In genomic region chr13:108226184-108226583, GRCh38 we compare ENCODE assay signal across 10 cellular contexts. TPM values are rescaled to one million over a fixed set of nuclear protein-coding genes. Genes with fewer than 3 reads are reported as not detected.
DNase-seq lines count a peak whose midpoint lies in the region; ATAC-seq, FAIRE-seq and TF ChIP-seq lines count a peak whose summit lies in the region.
"Had no signal": no experiment of that assay in that cellular context is flagged by ENCODE, and none has a peak within 500 bp of the region (broad histone marks: within the 10 kb centered on the region; RNA-seq: fewer than 3 reads in every experiment).

No MANE protein-coding gene starts in this region.

- H3K4me3 ChIP-seq in GM12865 (ENCODE audit: low read depth, low read length) (no peak overlapping the region), HepG2 (replicated peaks in 1 of 3; ENCODE audit: insufficient read depth in 1 of 3, low read depth in 2 of 3, low read length in 3 of 3) (no peak overlapping the region), ovary (no peak overlapping the region)
- H3K4me3 ChIP-seq: gastrocnemius medialis had no signal

- H4K20me1 ChIP-seq in HepG2 (ENCODE audit: insufficient read depth, low read length) = peaks cover 12% of the 10 kb centered on the region

- peaks cover 30% of the 10 kb centered on the region for H3K4me1 ChIP-seq in HepG2 (ENCODE audit: insufficient read depth, low read length)
- peaks cover 2% of the 10 kb centered on the region for H3K4me1 ChIP-seq in ovary (ENCODE audit: insufficient read depth)

- no peaks in the 10 kb centered on the region for H3K9me3 ChIP-seq in HepG2 (ENCODE audit: low read length)
- no peaks in the 10 kb centered on the region for H3K9me3 ChIP-seq in ovary
- H3K9me3 ChIP-seq: gastrocnemius medialis had no signal

- peaks cover 20% of the 10 kb centered on the region for H3K79me2 ChIP-seq in HepG2 (ENCODE audit: insufficient read depth, low read length)

- WGBS in HepG2 (ENCODE audit: low lambda C conversion rate) = 56% methylated on average over 1 of the region's 1 CpG
- 0 to 6% (median 4%) methylated on average over 1 of the region's 1 CpG for WGBS in ovary, 3 donors

- peak; percentile 29 for ATAC-seq in GM21381 (IDR thresholded peaks at IDR 0.05; ENCODE audit: unreplicated experiment)
- peak; percentile 81 for ATAC-seq in HepG2
- no peak for ATAC-seq in HG03097 (IDR thresholded peaks at IDR 0.05; ENCODE audit: low FRiP score, unreplicated experiment)
- ATAC-seq: gastrocnemius medialis had no signal

- CTCF ChIA-PET in HepG2 (lab: Yijun Ruan, JAX; ENCODE audit: low intra/inter-chr PET ratio, low total read pairs) = no interaction called here

- no peak overlapping the region for H3K4me2 ChIP-seq in HepG2 (ENCODE audit: low read depth, low read length)

- no peak for TF ChIP-seq EP300 in HepG2 (IDR thresholded peaks at IDR 0.05; ENCODE audit: low read depth in 2 of 2, low read length in 2 of 2)
- TF ChIP-seq EP300 in HepG2 (CRISPR knock-in tag; IDR thresholded peaks at IDR 0.05; ENCODE audit: borderline replicate concordance) = no peak
- no peak for TF ChIP-seq EP300 in ovary (IDR thresholded peaks at IDR 0.05)

- TF ChIP-seq RAD21 in HepG2 (CRISPR knock-in tag; IDR thresholded peaks at IDR 0.05) = no peak

- intact Hi-C loops in HepG2 (cut with micrococcal nuclease; ENCODE audit: unreplicated experiment) (loop anchor here (5.0 kb wide), 2 partner anchors 281 to 671 kb away; no protein-coding TSS in a partner anchor), ovary (cut with DNase I) (no loop called here)

- peak; percentile 8 for DNase-seq in GM12865 (ENCODE audit: low read depth)
- DNase-seq in NCI-H1694 treated with DMSO at 0.1 percent for 48 hours (lab: John Stamatoyannopoulos, UW) = peak; percentile 89
- peak; percentile 29 for DNase-seq in HepG2 (ENCODE audit: low spot score)
- no peak for DNase-seq in ovary
- no peak for DNase-seq in AG08396 (ENCODE audit: low spot score)
- no peak for DNase-seq in RKO (ENCODE audit: low spot score)
- DNase-seq: gastrocnemius medialis, NCI-H1436 had no signal

- no peak overlapping the region for H3K9ac ChIP-seq in HepG2 (ENCODE audit: insufficient read depth, low read depth, low read length)

- POLR2A ChIA-PET in HepG2 (lab: Yijun Ruan, JAX) = no interaction called here

- TF ChIP-seq POLR2A in HepG2 (IDR thresholded peaks at IDR 0.05; ENCODE audit: insufficient read depth in 1 of 2, low read depth in 2 of 2, low read length in 2 of 2) (no peak), ovary (IDR thresholded peaks at IDR 0.05) (no peak)

- H3K27ac ChIP-seq in HepG2 (ENCODE audit: extremely low read length, insufficient read depth, low read length) (no peak overlapping the region), ovary (no peak overlapping the region)
- H3K27ac ChIP-seq: gastrocnemius medialis had no signal

- TF ChIP-seq CTCF in GM12865 (IDR thresholded peaks at IDR 0.05; ENCODE audit: insufficient read depth, low read depth, low read length, missing control alignments) = no peak
- no peak for TF ChIP-seq CTCF in HepG2 (CRISPR knock-in tag; IDR thresholded peaks at IDR 0.05)
- TF ChIP-seq CTCF in ovary (IDR thresholded peaks at IDR 0.05) = no peak

- H3K27me3 ChIP-seq in HepG2 (ENCODE audit: control insufficient read depth in 1 of 2, insufficient read depth in 2 of 2, low read length in 2 of 2) (no peaks in the 10 kb centered on the region), ovary (no peaks in the 10 kb centered on the region)
- H3K27me3 ChIP-seq: gastrocnemius medialis had no signal

- no peak for FAIRE-seq in HepG2 (lab: Jason Lieb, UNC)

- no peak overlapping the region for H2AFZ ChIP-seq in HepG2 (ENCODE audit: low read length)

- BruUV-seq in HepG2 (replicated peaks; lab: Mats Ljungman, UMichigan) = no TSS peak

- H3K36me3 ChIP-seq in HepG2 (replicated peaks in 1 of 2; ENCODE audit: control insufficient read depth in 1 of 2, insufficient read depth in 2 of 2, low read length in 2 of 2) = no peaks in the 10 kb centered on the region
- H3K36me3 ChIP-seq in ovary = no peaks in the 10 kb centered on the region
- H3K36me3 ChIP-seq: gastrocnemius medialis had no signal

- in situ Hi-C loops in HepG2 (cut with HindIII; ENCODE audit: extremely low pct_ligation_motif_present, low pct_unique_long_range_greater_than_20kb) = no loop called here

RNA-seq across cellular contexts. Expression of gene ABHD13, which starts 8.0 kb away (rescaled TPM):
- total RNA-seq in HepG2 (2016; rRNA removed; fragmentation: Illumina TruSeq; extraction: Trizol) (6.1 and 6.2 TPM in 2 replicates), ovary (10 to 100 TPM in 1 of 7 donors, 1 to 10 TPM in 6; 7.2 to 13.7 (median 9.4) TPM)
- 0.88 and 0.91 TPM in 2 replicates for total RNA-seq in HepG2 (2016; cell fraction: cytosol; rRNA removed; fragmentation: Illumina TruSeq; extraction: Trizol; ENCODE audit: low read depth)
- 6.4 and 6.7 TPM in 2 replicates for total RNA-seq in HepG2 (2016; cell fraction: insoluble cytoplasmic fraction; rRNA removed; fragmentation: Illumina TruSeq; extraction: Trizol)
- total RNA-seq in HepG2 (2016; cell fraction: membrane; rRNA removed; fragmentation: Illumina TruSeq; extraction: Trizol) = 3.5 and 3.9 TPM in 2 replicates
- total RNA-seq in HepG2 (2016; cell fraction: nucleus; rRNA removed; fragmentation: Illumina TruSeq; extraction: Trizol) = 9.7 and 9.8 TPM in 2 replicates
- polyA plus RNA-seq in HepG2 (2011; rRNA removed) (3.9 and 4.3 TPM in 2 replicates), ovary (1 to 10 TPM; 6.0 to 6.3 TPM)
- polyA plus RNA-seq in HepG2 (2011; cell fraction: cytosol; rRNA removed) = 1.8 and 3.1 TPM in 2 replicates
- 1.7 and 1.8 TPM in 2 replicates for polyA plus RNA-seq in HepG2 (2011; cell fraction: nucleus; rRNA removed)
- polyA plus RNA-seq in HepG2 (2012) = 4.6 and 5.0 TPM in 2 replicates
- polyA plus RNA-seq in HepG2 (2016; cell fraction: cytosol; fragmentation: Illumina TruSeq; extraction: Trizol; ENCODE audit: low read depth) = 0.79 and 0.99 TPM in 2 replicates
- polyA plus RNA-seq in HepG2 (2016; cell fraction: insoluble cytoplasmic fraction; fragmentation: Illumina TruSeq; extraction: Trizol; ENCODE audit: low read depth) = 5.7 and 6.3 TPM in 2 replicates
- polyA plus RNA-seq in HepG2 (2016; cell fraction: membrane; fragmentation: Illumina TruSeq; extraction: Trizol; ENCODE audit: low read depth) = 2.1 and 2.7 TPM in 2 replicates
- polyA plus RNA-seq in HepG2 (2016; cell fraction: nucleus; fragmentation: Illumina TruSeq; extraction: Trizol; ENCODE audit: insufficient read depth, low read depth) = 10.7 and 10.8 TPM in 2 replicates
- 1.6 and 2.1 TPM in 2 replicates for polyA minus RNA-seq in HepG2 (2011; rRNA and poly(A)+ RNA removed; ENCODE audit: low replicate concordance)
- polyA minus RNA-seq in HepG2 (2011; cell fraction: cytosol; rRNA and poly(A)+ RNA removed) = 2.8 and 3.4 TPM in 2 replicates
- polyA minus RNA-seq in HepG2 (2011; cell fraction: nucleus; rRNA and poly(A)+ RNA removed) = 14.7 and 16.7 TPM in 2 replicates

RNA-seq across cellular contexts. Expression of gene LIG4, which starts 10.8 kb away (rescaled TPM):
- total RNA-seq in HepG2 (2016; rRNA removed; fragmentation: Illumina TruSeq; extraction: Trizol) (4.0 and 6.5 TPM in 2 replicates), ovary (1 to 10 TPM; 4.3 to 7.2 (median 5.1) TPM)
- total RNA-seq in HepG2 (2016; cell fraction: cytosol; rRNA removed; fragmentation: Illumina TruSeq; extraction: Trizol; ENCODE audit: low read depth) = 0.09 and 0.20 TPM in 2 replicates
- total RNA-seq in HepG2 (2016; cell fraction: insoluble cytoplasmic fraction; rRNA removed; fragmentation: Illumina TruSeq; extraction: Trizol) = 3.9 and 6.1 TPM in 2 replicates
- total RNA-seq in HepG2 (2016; cell fraction: membrane; rRNA removed; fragmentation: Illumina TruSeq; extraction: Trizol) = 1.1 TPM in 2 replicates
- 4.8 and 5.4 TPM in 2 replicates for total RNA-seq in HepG2 (2016; cell fraction: nucleus; rRNA removed; fragmentation: Illumina TruSeq; extraction: Trizol)
- polyA plus RNA-seq in HepG2 (2011; rRNA removed) (4.5 and 5.0 TPM in 2 replicates), ovary (1 to 10 TPM; 3.5 to 6.6 TPM)
- 1.2 and 2.0 TPM in 2 replicates for polyA plus RNA-seq in HepG2 (2011; cell fraction: cytosol; rRNA removed)
- 6.0 and 11.1 TPM in 2 replicates for polyA plus RNA-seq in HepG2 (2011; cell fraction: nucleus; rRNA removed)
- 6.3 and 7.9 TPM in 2 replicates for polyA plus RNA-seq in HepG2 (2012)
- 0.09 TPM in 2 replicates for polyA plus RNA-seq in HepG2 (2016; cell fraction: cytosol; fragmentation: Illumina TruSeq; extraction: Trizol; ENCODE audit: low read depth)
- polyA plus RNA-seq in HepG2 (2016; cell fraction: insoluble cytoplasmic fraction; fragmentation: Illumina TruSeq; extraction: Trizol; ENCODE audit: low read depth) = 4.8 and 5.7 TPM in 2 replicates
- polyA plus RNA-seq in HepG2 (2016; cell fraction: membrane; fragmentation: Illumina TruSeq; extraction: Trizol; ENCODE audit: low read depth) = 0.58 and 0.64 TPM in 2 replicates
- polyA plus RNA-seq in HepG2 (2016; cell fraction: nucleus; fragmentation: Illumina TruSeq; extraction: Trizol; ENCODE audit: insufficient read depth, low read depth) = 11.9 and 12.1 TPM in 2 replicates
- polyA minus RNA-seq in HepG2 (2011; rRNA and poly(A)+ RNA removed; ENCODE audit: low replicate concordance) = 0.88 and 2.3 TPM in 2 replicates
- polyA minus RNA-seq in HepG2 (2011; cell fraction: cytosol; rRNA and poly(A)+ RNA removed) = 2.0 and 2.9 TPM in 2 replicates
- 5.0 and 7.8 TPM in 2 replicates for polyA minus RNA-seq in HepG2 (2011; cell fraction: nucleus; rRNA and poly(A)+ RNA removed)

RNA-seq across cellular contexts. Expression of gene TNFSF13B, which starts 43.3 kb away (rescaled TPM):
- total RNA-seq in HepG2 (2016; rRNA removed; fragmentation: Illumina TruSeq; extraction: Trizol) (0.20 TPM in 1 of 2 replicates, not detected in the other), ovary (1 to 10 TPM in 5 of 7 donors, under 1 TPM in 2; 0.88 to 3.4 (median 1.5) TPM)
- total RNA-seq in HepG2 (2016; cell fraction: cytosol; rRNA removed; fragmentation: Illumina TruSeq; extraction: Trizol; ENCODE audit: low read depth) = not detected in 2 replicates
- total RNA-seq in HepG2 (2016; cell fraction: insoluble cytoplasmic fraction; rRNA removed; fragmentation: Illumina TruSeq; extraction: Trizol) = not detected in 2 replicates
- total RNA-seq in HepG2 (2016; cell fraction: membrane; rRNA removed; fragmentation: Illumina TruSeq; extraction: Trizol) = 0.07 and 0.15 TPM in 2 replicates
- total RNA-seq in HepG2 (2016; cell fraction: nucleus; rRNA removed; fragmentation: Illumina TruSeq; extraction: Trizol) = 0.44 TPM in 1 of 2 replicates, not detected in the other
- polyA plus RNA-seq in HepG2 (2011; rRNA removed) (0.13 and 0.30 TPM in 2 replicates), ovary (1 to 10 TPM; 1.9 to 5.9 TPM)
- polyA plus RNA-seq in HepG2 (2011; cell fraction: cytosol; rRNA removed) = 0.05 TPM in 1 of 2 replicates, not detected in the other
- polyA plus RNA-seq in HepG2 (2011; cell fraction: nucleus; rRNA removed) = 0.71 and 0.74 TPM in 2 replicates
- polyA plus RNA-seq in HepG2 (2012) = not detected in 2 replicates
- 0.08 and 0.14 TPM in 2 replicates for polyA plus RNA-seq in HepG2 (2016; cell fraction: cytosol; fragmentation: Illumina TruSeq; extraction: Trizol; ENCODE audit: low read depth)
- polyA plus RNA-seq in HepG2 (2016; cell fraction: insoluble cytoplasmic fraction; fragmentation: Illumina TruSeq; extraction: Trizol; ENCODE audit: low read depth) = 0.39 TPM in 1 of 2 replicates, not detected in the other
- 0.09 and 0.54 TPM in 2 replicates for polyA plus RNA-seq in HepG2 (2016; cell fraction: membrane; fragmentation: Illumina TruSeq; extraction: Trizol; ENCODE audit: low read depth)
- 0.17 TPM in 1 of 2 replicates, not detected in the other for polyA plus RNA-seq in HepG2 (2016; cell fraction: nucleus; fragmentation: Illumina TruSeq; extraction: Trizol; ENCODE audit: insufficient read depth, low read depth)
- not detected in 2 replicates for polyA minus RNA-seq in HepG2 (2011; rRNA and poly(A)+ RNA removed; ENCODE audit: low replicate concordance)
- not detected in 2 replicates for polyA minus RNA-seq in HepG2 (2011; cell fraction: cytosol; rRNA and poly(A)+ RNA removed)
- 1.7 and 4.0 TPM in 2 replicates for polyA minus RNA-seq in HepG2 (2011; cell fraction: nucleus; rRNA and poly(A)+ RNA removed)

Comparison
In these comparisons a context has a peak if more than half of its experiments do, and no peak if none do; other contexts are left out.
1. DNase-seq: peak in GM12865 (single experiment), NCI-H1694 treated with DMSO at 0.1 percent for 48 hours (single experiment) and HepG2 (single experiment); none in ovary (0 of 5), AG08396 (single experiment) and RKO (single experiment).